22 cellular contexts compared by ENCODE assay signal in the genomic region with DNA sequence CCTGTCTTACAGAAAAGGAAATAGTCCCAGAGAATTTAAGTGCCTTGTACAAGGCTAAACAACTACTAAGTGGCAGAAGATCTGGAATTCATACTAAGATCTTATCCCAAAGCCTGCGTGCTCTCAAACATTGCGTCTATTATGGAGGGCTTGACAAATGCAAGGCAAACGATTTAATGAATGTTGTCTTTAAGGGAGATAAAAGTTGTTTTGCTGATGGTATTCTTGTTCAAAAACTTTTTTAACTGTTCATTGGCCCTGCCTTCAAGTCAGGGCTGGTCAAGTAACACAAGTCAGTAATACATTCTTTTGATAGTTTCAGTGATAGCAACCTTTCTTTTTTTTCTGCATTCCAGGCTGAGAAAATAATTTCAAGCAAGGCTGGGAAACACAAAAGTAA. TPM values are rescaled to one million over a fixed set of nuclear protein-coding genes. Genes with fewer than 3 reads are reported as not detected.
DNase-seq lines count a peak whose midpoint lies in the region; ATAC-seq and TF ChIP-seq lines count a peak whose summit lies in the region.
"Had no signal": no experiment of that assay in that cellular context is flagged by ENCODE, and none has a peak within 500 bp of the region (broad histone marks: within the 10 kb centered on the region; RNA-seq: fewer than 3 reads in every experiment).

No MANE protein-coding gene starts in this region.

- no peaks in the 10 kb centered on the region for H3K27me3 Mint-ChIP-seq in neural crest cell (ENCODE audit: low read depth)

- DNase-seq in adipocyte (ENCODE audit: low read depth) (peak; percentile 9), fibroblast of villous mesenchyme (ENCODE audit: low read depth) (peak; percentile 21), neural crest cell (ENCODE audit: low read depth, low spot score) (no peak), NCI-H1436 (lab: John Stamatoyannopoulos, UW) (no peak), NCI-H524 treated with DMSO at 0.1 percent for 48 hours (lab: John Stamatoyannopoulos, UW) (no peak), left colon (no peak)
- DNase-seq in stimulated activated CD8-positive, alpha-beta memory T cell treated with anti-CD3 and anti-CD28 coated beads, Interleukin-4, amount 100 ng/mL, for 48 hours: no peak
- DNase-seq: Calu3, DMS79 treated with DMSO at 0.1 percent for 48 hours, KBM-7, MG63, NCI-H1105 treated with DMSO at 0.1 percent for 48 hours, NCI-H1694, NCI-H2029 treated with DMSO at 0.1 percent for 48 hours, NCI-H2227 treated with DMSO at 0.1 percent for 48 hours, NCI-H69, Right ventricle myocardium superior, RPMI8226 had no signal

- H3K4me3 Mint-ChIP-seq in neural crest cell: peak overlapping the region; percentile 49

- no peak overlapping the region for H3K9ac ChIP-seq in adipocyte (ENCODE audit: low read length)

- ATAC-seq in left colon: no peak

- intact Hi-C loops in left colon (cut with DNase I, micrococcal nuclease): no loop called here

- H3K9me3 Mint-ChIP-seq in neural crest cell: peaks cover 6% of the 10 kb centered on the region

- H3K4me3 ChIP-seq in adipocyte (ENCODE audit: low read length): no peak overlapping the region
- H3K4me3 ChIP-seq in fibroblast of villous mesenchyme (ENCODE audit: low read depth, low read length): no peak overlapping the region
- H3K4me3 ChIP-seq: MG63, SJSA1 had no signal

- H3K36me3 ChIP-seq in adipocyte (ENCODE audit: control insufficient read depth, insufficient read depth, low read length, severe bottlenecking): peaks cover 2% of the 10 kb centered on the region
- H3K36me3 ChIP-seq: MG63, SJSA1 had no signal

- peaks cover 6% of the 10 kb centered on the region for H3K9me3 ChIP-seq in adipocyte (ENCODE audit: control insufficient read depth, low read length)
- H3K9me3 ChIP-seq: SJSA1 had no signal

- H3K36me3 Mint-ChIP-seq in neural crest cell (ENCODE audit: low read depth): peaks cover 3% of the 10 kb centered on the region

- peaks cover 8% of the 10 kb centered on the region for H3K4me1 ChIP-seq in adipocyte (ENCODE audit: control insufficient read depth, insufficient read depth, low read length)

- no peak for TF ChIP-seq CTCF in fibroblast of villous mesenchyme (IDR thresholded peaks at IDR 0.05; ENCODE audit: insufficient read depth, low read depth, low read length)
- no peak for TF ChIP-seq CTCF in neural crest cell (conservative IDR thresholded peaks at IDR 0.05)

- no peaks in the 10 kb centered on the region for H3K27me3 ChIP-seq in adipocyte (replicated peaks; ENCODE audit: control insufficient read depth, insufficient read depth, low read length)
- H3K27me3 ChIP-seq: MG63, SJSA1 had no signal

- H3K27ac Mint-ChIP-seq in neural crest cell (ENCODE audit: unreplicated experiment): no peak overlapping the region

- peaks cover 16% of the 10 kb centered on the region for H3K4me1 Mint-ChIP-seq in neural crest cell

RNA-seq across cellular contexts. Expression of a gene that starts 1.7 kb away (rescaled TPM):
- total RNA-seq in fibroblast of villous mesenchyme (32.2 and 52.7 TPM in 2 replicates), neural crest cell (23.9 and 25.3 TPM in 2 replicates), left colon (10 to 100 TPM; 19.7 to 28.1 TPM)

RNA-seq across cellular contexts. Expression of a gene that starts 24.0 kb away (rescaled TPM):
- not detected in 2 replicates for total RNA-seq in fibroblast of villous mesenchyme
- total RNA-seq in neural crest cell: not detected in 2 replicates
- not detected for total RNA-seq in left colon
- total RNA-seq: A673, Calu3, H4, NCI-H460, Right ventricle myocardium superior, SJSA1 had no signal

Comparison
In these comparisons a context has a peak if more than half of its experiments do, and no peak if none do; other contexts are left out.
1. DNase-seq: peak in adipocyte (single experiment) and fibroblast of villous mesenchyme (single experiment); none in neural crest cell (single experiment), NCI-H1436 (single experiment), NCI-H524 treated with DMSO at 0.1 percent for 48 hours (single experiment), stimulated activated CD8-positive, alpha-beta memory T cell treated with anti-CD3 and anti-CD28 coated beads, Interleukin-4, amount 100 ng/mL, for 48 hours (single experiment) and left colon (0 of 2).